ENCODE assay signal across 9 cellular contexts in genomic region chr6:16670183-16670582, GRCh38.
DNase-seq lines count a peak whose midpoint lies in the region; ATAC-seq, FAIRE-seq and TF ChIP-seq lines count a peak whose summit lies in the region.
"Had no signal": no experiment of that assay in that cellular context is flagged by ENCODE, and none has a peak within 500 bp of the region (broad histone marks: within the 10 kb centered on the region; RNA-seq: fewer than 3 reads in every experiment).

No MANE protein-coding gene starts in this region.

- no peak for TF ChIP-seq RAD21 in A549 (conservative IDR thresholded peaks at IDR 0.05 in 1 of 2, IDR thresholded peaks at IDR 0.05 in 1 of 2)

- H3K9ac ChIP-seq in MM.1S (ENCODE audit: low read length) = no peak overlapping the region

- H3K9me2 ChIP-seq in MM.1S (replicated peaks; ENCODE audit: insufficient read depth, low read length) = no peaks in the 10 kb centered on the region

- intact Hi-C loops in Right ventricle myocardium superior (cut with DNase I) = no loop called here

- H3K27me3 ChIP-seq in MM.1S (replicated peaks; ENCODE audit: insufficient read depth, low read length) (no peaks in the 10 kb centered on the region), suprapubic skin (no peaks in the 10 kb centered on the region)

- H3K4me3 ChIP-seq in A549 = no peak overlapping the region
- H3K4me3 ChIP-seq in MM.1S (ENCODE audit: low read length) = no peak overlapping the region
- H3K4me3 ChIP-seq in suprapubic skin = no peak overlapping the region
- H3K4me3 ChIP-seq: thoracic aorta had no signal

- peak in 1 of 2 experiments; percentile 46; a peak in 2 of 6 replicates for ATAC-seq in A549
- peak; percentile 65 for ATAC-seq in GM19452 (IDR thresholded peaks at IDR 0.05; ENCODE audit: unreplicated experiment)
- peak; percentile 88 for ATAC-seq in Right ventricle myocardium superior (ENCODE audit: poor library complexity)

- CTCF ChIA-PET in A549 (lab: Yijun Ruan, JAX) = interaction anchor here (1.0 kb wide), 1 partner anchor 29 kb away, joined by 3 read pairs; no protein-coding TSS in a partner anchor

- WGBS in A549 (ENCODE audit: missing lambda C conversion rate) = 79% methylated on average over 4 of the region's 4 CpGs
- WGBS in suprapubic skin = 67% methylated on average over 4 of the region's 4 CpGs

- H3K27ac ChIP-seq in A549 (peak overlapping the region; percentile 37 to 71), MM.1S (ENCODE audit: low read length) (peak overlapping the region; percentile 54; the same call in 1 of the 2 replicates), suprapubic skin (no peak overlapping the region)

- H2AFZ ChIP-seq in MM.1S (ENCODE audit: low read length) = no peak overlapping the region

- POLR2A ChIA-PET in A549 (lab: Yijun Ruan, JAX) = no interaction called here

- DNase-seq in A549 (ENCODE audit: low read depth in 1 of 2, low spot score in 1 of 2) = no peak
- no peak for DNase-seq in MM.1S
- peak; percentile 75 for DNase-seq in Right ventricle myocardium superior
- DNase-seq in suprapubic skin (ENCODE audit: low spot score in 2 of 2) = no peak
- no peak for DNase-seq in cerebellar nuclear complex (lab: John Stamatoyannopoulos, UW)
- DNase-seq in cerebellum (ENCODE audit: low spot score) = no peak
- DNase-seq in GDM1 (lab: John Stamatoyannopoulos, UW) = no peak

- H3K4me1 ChIP-seq in A549 (peaks cover 47% of the 10 kb centered on the region), MM.1S (ENCODE audit: low read length) (peaks cover 31% of the 10 kb centered on the region), suprapubic skin (peaks cover 41% of the 10 kb centered on the region)

- H3K36me3 ChIP-seq in MM.1S (replicated peaks; ENCODE audit: insufficient read depth, low read length) = no peaks in the 10 kb centered on the region
- no peaks in the 10 kb centered on the region for H3K36me3 ChIP-seq in suprapubic skin
- H3K36me3 ChIP-seq: thoracic aorta had no signal

- no peak for FAIRE-seq in A549 (lab: Jason Lieb, UNC)

- H3K9me3 ChIP-seq in A549 (no peaks in the 10 kb centered on the region), MM.1S (replicated peaks; ENCODE audit: insufficient read depth, low read length) (no peaks in the 10 kb centered on the region), suprapubic skin (no peaks in the 10 kb centered on the region)
- H3K9me3 ChIP-seq: thoracic aorta had no signal

- peaks cover 10% of the 10 kb centered on the region; the same call in 1 of the 2 replicates for H3K79me2 ChIP-seq in MM.1S (ENCODE audit: low read length)

- H4K20me1 ChIP-seq in MM.1S (ENCODE audit: insufficient read depth, low read length) = no peaks in the 10 kb centered on the region

- TF ChIP-seq CTCF in A549 (IDR thresholded peaks at IDR 0.05) (no peak), MM.1S (IDR thresholded peaks at IDR 0.05; ENCODE audit: low read length) (no peak), suprapubic skin (IDR thresholded peaks at IDR 0.05) (no peak)

- no peak for TF ChIP-seq EP300 in A549 (IDR thresholded peaks at IDR 0.05)
- no peak for TF ChIP-seq EP300 in suprapubic skin (IDR thresholded peaks at IDR 0.05)

- 0 out of 2 replicates have a peak, but pooled peaks cover 3% of the 10 kb centered on the region for H3F3A ChIP-seq in MM.1S (ENCODE audit: insufficient read depth, low read length)

- H3K4me2 ChIP-seq in A549 (peak overlapping the region; percentile 47), MM.1S (ENCODE audit: low read depth, low read length) (peak overlapping the region; percentile 46; the same call in 1 of the 2 replicates)

- no peak for TF ChIP-seq POLR2A in A549 (IDR thresholded peaks at IDR 0.05; ENCODE audit: low read length)
- no peak for TF ChIP-seq POLR2A in suprapubic skin (IDR thresholded peaks at IDR 0.05)

TF ChIP-seq in A549, 52 proteins besides CTCF, POLR2A, EP300 and RAD21:
- TF ChIP-seq MAX (IDR thresholded peaks at IDR 0.05) = no peak
